Comparison of ENCODE assay signal across 8 cellular contexts in the genomic region with DNA sequence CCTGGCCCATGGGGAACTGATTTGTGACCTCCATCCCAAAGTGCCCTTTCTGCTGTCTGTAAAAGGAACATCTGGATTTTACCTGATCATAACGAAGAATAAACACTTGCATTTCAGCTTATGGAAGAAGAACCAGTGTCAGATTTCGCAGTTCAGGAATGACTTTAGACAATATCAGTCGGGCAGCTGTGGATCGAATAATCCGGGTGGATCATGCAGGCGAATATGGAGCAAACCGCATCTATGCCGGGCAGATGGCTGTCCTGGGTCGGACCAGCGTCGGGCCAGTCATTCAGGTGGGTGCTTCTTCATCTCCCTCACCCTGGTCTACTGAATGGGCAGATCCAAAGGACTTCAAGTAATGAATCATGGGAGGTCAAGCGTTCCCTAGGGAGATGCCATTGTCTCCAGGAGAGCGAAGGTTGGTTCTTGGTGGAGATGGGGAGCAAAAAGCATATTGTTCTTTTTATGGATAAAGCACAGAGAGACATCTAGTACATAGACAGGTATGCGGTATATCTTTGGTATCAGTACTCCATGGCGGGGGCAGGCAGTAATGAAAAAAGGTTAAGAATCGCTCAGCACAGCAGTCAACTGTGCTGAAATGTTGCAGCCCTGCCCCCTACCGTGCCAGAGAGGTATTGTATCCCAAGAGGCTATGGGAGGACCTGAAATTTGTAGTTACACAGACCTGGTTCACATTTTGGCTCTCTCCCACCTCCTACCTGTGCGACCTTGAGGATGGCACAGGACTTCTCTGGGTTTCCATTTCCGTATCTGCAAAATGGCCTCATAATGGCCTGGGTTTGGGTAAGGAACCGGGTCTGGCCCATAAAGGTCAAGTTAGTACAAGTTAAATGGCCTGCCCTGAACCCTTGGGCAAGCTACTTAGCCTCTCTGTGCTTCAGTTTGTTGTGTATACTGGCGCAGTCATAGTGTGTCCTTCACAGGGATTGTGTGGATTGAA. TPM values are rescaled to one million over a fixed set of nuclear protein-coding genes. Genes with fewer than 3 reads are reported as not detected.
A peak's percentile ranks its signal among the peaks of the same experiment; 100 is the strongest.
DNase-seq lines count a peak whose midpoint lies in the region; ATAC-seq and TF ChIP-seq lines count a peak whose summit lies in the region.

No MANE protein-coding gene starts in this region.

- H3K27ac ChIP-seq in WERI-Rb-1 (no peak overlapping the region), right lobe of liver (no peak overlapping the region)

- H3K9me3 ChIP-seq in WERI-Rb-1 (ENCODE audit: severe bottlenecking) (no peaks in the 10 kb centered on the region), right lobe of liver (no peaks in the 10 kb centered on the region)

- intact Hi-C loops in right lobe of liver (cut with DNase I): loop anchor here in 1 of 2 donors (5.0 kb wide), 1 partner anchor 95 kb away; no protein-coding TSS in a partner anchor

- DNase-seq in EH (ENCODE audit: low read depth): peak; percentile 64
- no peak for DNase-seq in LNCaP clone FGC (ENCODE audit: low read depth)
- DNase-seq in WERI-Rb-1: peak; percentile 77
- DNase-seq in cerebellum (ENCODE audit: low spot score): peak; percentile 26
- peak in 2 of 3 donors; percentile 54 to 68 for DNase-seq in right lobe of liver
- peak; percentile 25 to 79 for DNase-seq in stimulated activated effector memory CD8-positive, alpha-beta T cell treated with anti-CD3 and anti-CD28 coated beads, Interleukin-12 subunit alpha, Interleukin-12 subunit beta, amount 100 ng/mL, for 72 hours (ENCODE audit: low spot score in 2 of 2)
- DNase-seq in NCI-H446 treated with DMSO at 0.1 percent for 48 hours (lab: John Stamatoyannopoulos, UW): no peak

- ATAC-seq in right lobe of liver (peak; percentile 20 to 29 (median 26)), HG03196 (IDR thresholded peaks at IDR 0.05; ENCODE audit: unreplicated experiment) (no peak)
- ATAC-seq in stimulated activated effector memory CD8-positive, alpha-beta T cell treated with anti-CD3 and anti-CD28 coated beads, Interleukin-12 subunit alpha, Interleukin-12 subunit beta, amount 100 ng/mL, for 72 hours: no peak

- H3K4me1 Mint-ChIP-seq in stimulated activated effector memory CD8-positive, alpha-beta T cell treated with anti-CD3 and anti-CD28 coated beads, Interleukin-12 subunit alpha, Interleukin-12 subunit beta, amount 100 ng/mL, for 72 hours: peaks cover 4% of the 10 kb centered on the region

- no peak overlapping the region for H3K27ac Mint-ChIP-seq in stimulated activated effector memory CD8-positive, alpha-beta T cell treated with anti-CD3 and anti-CD28 coated beads, Interleukin-12 subunit alpha, Interleukin-12 subunit beta, amount 100 ng/mL, for 72 hours

- H3K27me3 ChIP-seq in WERI-Rb-1 (ENCODE audit: insufficient read depth, low read depth, severe bottlenecking): no peaks in the 10 kb centered on the region
- H3K27me3 ChIP-seq in right lobe of liver: no peaks in the 10 kb centered on the region

- H3K36me3 ChIP-seq in WERI-Rb-1 (peaks cover 27% of the 10 kb centered on the region), right lobe of liver (peaks cover 0 to 14% (median 0%) of the 10 kb centered on the region in 4 donors)

- H3K36me3 Mint-ChIP-seq in stimulated activated effector memory CD8-positive, alpha-beta T cell treated with anti-CD3 and anti-CD28 coated beads, Interleukin-12 subunit alpha, Interleukin-12 subunit beta, amount 100 ng/mL, for 72 hours: peaks cover 41% of the 10 kb centered on the region

- H3K4me3 ChIP-seq in LNCaP clone FGC (ENCODE audit: low read depth, low read length): no peak overlapping the region
- no peak overlapping the region for H3K4me3 ChIP-seq in WERI-Rb-1 (ENCODE audit: low read depth, low read length)
- H3K4me3 ChIP-seq in right lobe of liver: no peak overlapping the region

- H3K4me1 ChIP-seq in right lobe of liver: peaks cover 0 to 13% (median 0%) of the 10 kb centered on the region in 4 donors

- no peaks in the 10 kb centered on the region for H3K9me3 Mint-ChIP-seq in stimulated activated effector memory CD8-positive, alpha-beta T cell treated with anti-CD3 and anti-CD28 coated beads, Interleukin-12 subunit alpha, Interleukin-12 subunit beta, amount 100 ng/mL, for 72 hours

- no peak overlapping the region for H3K4me3 Mint-ChIP-seq in stimulated activated effector memory CD8-positive, alpha-beta T cell treated with anti-CD3 and anti-CD28 coated beads, Interleukin-12 subunit alpha, Interleukin-12 subunit beta, amount 100 ng/mL, for 72 hours

- TF ChIP-seq POLR2A in right lobe of liver (IDR thresholded peaks at IDR 0.05): no peak

- TF ChIP-seq CTCF in LNCaP clone FGC (IDR thresholded peaks at IDR 0.05; ENCODE audit: control insufficient read depth, extremely low read depth, insufficient read depth) (peak; percentile 89), WERI-Rb-1 (IDR thresholded peaks at IDR 0.05; ENCODE audit: low read depth, low read length) (peak; percentile 89), right lobe of liver (IDR thresholded peaks at IDR 0.05) (peak; percentile 54 to 78 (median 74))

- WGBS in right lobe of liver (ENCODE audit: insufficient coverage, low coverage, low lambda C conversion rate, missing lambda C conversion rate): 70% methylated on average over 8 of the region's 21 CpGs

RNA-seq across cellular contexts. Expression of a gene that starts 4.7 kb away (rescaled TPM):
- total RNA-seq in cerebellum (27.3 TPM), right lobe of liver (10 to 100 TPM in 3 of 6 experiments, 1 to 10 TPM in 3; 7.9 to 11.3 (median 9.9) TPM)

RNA-seq across cellular contexts. Expression of a gene that starts 41.7 kb away (rescaled TPM):
- total RNA-seq in cerebellum (4.9 TPM), right lobe of liver (10 to 100 TPM; 12.2 to 23.5 (median 17.7) TPM)

Comparison
In these comparisons a context has a peak if more than half of its experiments do, and no peak if none do; other contexts are left out.
1. DNase-seq: peak in EH (single experiment), WERI-Rb-1 (single experiment), cerebellum (single experiment), right lobe of liver (2 of 3) and stimulated activated effector memory CD8-positive, alpha-beta T cell treated with anti-CD3 and anti-CD28 coated beads, Interleukin-12 subunit alpha, Interleukin-12 subunit beta, amount 100 ng/mL, for 72 hours (2 of 2); none in LNCaP clone FGC (single experiment) and NCI-H446 treated with DMSO at 0.1 percent for 48 hours (single experiment).
2. ATAC-seq: peak in right lobe of liver (4 of 4); none in stimulated activated effector memory CD8-positive, alpha-beta T cell treated with anti-CD3 and anti-CD28 coated beads, Interleukin-12 subunit alpha, Interleukin-12 subunit beta, amount 100 ng/mL, for 72 hours (single experiment) and HG03196 (single experiment).
3. Peak in every context shown above with its lines, with median percentiles within 50 percentile points of each other: CTCF ChIP-seq.